ENCODE assay signal across 21 cellular contexts in genomic region chr1:204350265-204350664, GRCh38. TPM values are rescaled to one million over a fixed set of nuclear protein-coding genes. Genes with fewer than 3 reads are reported as not detected.
DNase-seq lines count a peak whose midpoint lies in the region; ATAC-seq and TF ChIP-seq lines count a peak whose summit lies in the region.
"Had no signal": no experiment of that assay in that cellular context is flagged by ENCODE, and none has a peak within 500 bp of the region (broad histone marks: within the 10 kb centered on the region; RNA-seq: fewer than 3 reads in every experiment).

No MANE protein-coding gene starts in this region.

- peak overlapping the region in 1 of 2 experiments; percentile 53 for H3K4ac ChIP-seq in mesenchymal stem cell (ENCODE audit: low read depth in 1 of 2, low read length in 2 of 2)

- no peak for TF ChIP-seq POLR2A in sigmoid colon (IDR thresholded peaks at IDR 0.05)

- no peaks in the 10 kb centered on the region for H3K9me3 Mint-ChIP-seq in GM23338
- H3K9me3 Mint-ChIP-seq: activated naive CD4-positive, alpha-beta T cell treated with anti-CD3 and anti-CD28 coated beads, Interleukin-2, amount 50 U/mL, for 72 hours; activated T-cell treated with anti-CD3 and anti-CD28 coated beads, Interleukin-2, amount 50 U/mL, for 72 hours; central memory CD8-positive, alpha-beta T cell; nephron progenitor cell; T-helper 1 cell treated with Interleukin-12 subunit alpha and Interleukin-12 subunit beta and Interleukin-4 antibody, amounts not matched to agents 30 μg/mL and 1 μg/mL, for 36 hours had no signal

- no peak overlapping the region for H3K27ac Mint-ChIP-seq in GM23338
- H3K27ac Mint-ChIP-seq: activated CD8-positive, alpha-beta T cell treated with anti-CD3 and anti-CD28 coated beads, Interleukin-2, amount 10 ng/mL, durations not matched to agents 7 days and 5 days; activated T-cell treated with anti-CD3 and anti-CD28 coated beads, Interleukin-2, amount 50 U/mL, for 72 hours; nephron progenitor cell; T-helper 1 cell treated with Interleukin-12 subunit alpha and Interleukin-12 subunit beta and Interleukin-4 antibody, amounts not matched to agents 30 μg/mL and 1 μg/mL, for 36 hours had no signal

- H4K91ac ChIP-seq in mesenchymal stem cell (ENCODE audit: low read length), result no peak overlapping the region

- peak overlapping the region in 1 of 2 experiments; percentile 28 for H3K18ac ChIP-seq in mesenchymal stem cell (ENCODE audit: low read depth in 1 of 2, low read length in 2 of 2)

- H3K9me2 ChIP-seq in GM23338 (ENCODE audit: insufficient read depth), result no peaks in the 10 kb centered on the region

- H3K79me1 ChIP-seq in mesenchymal stem cell (replicated peaks; ENCODE audit: low read length, poor library complexity, severe bottlenecking), result no peaks in the 10 kb centered on the region

- H3K14ac ChIP-seq in mesenchymal stem cell (ENCODE audit: low read length in 2 of 2), result no peak overlapping the region

- peaks cover 3% of the 10 kb centered on the region; the same call in 1 of the 2 replicates for H3F3A ChIP-seq in GM23338 (replicated peaks; ENCODE audit: low read depth)

- intact Hi-C loops in colonic mucosa (cut with DNase I) (no loop called here), sigmoid colon (cut with DNase I) (no loop called here)

- no peak for TF ChIP-seq EP300 in sigmoid colon (IDR thresholded peaks at IDR 0.05)

- WGBS in mesenchymal stem cell, result 83% methylated on average over 5 of the region's 5 CpGs
- 67 to 79% methylated on average over 5 of the region's 5 CpGs for WGBS in sigmoid colon, 2 donors

- peaks cover 18% of the 10 kb centered on the region for H3K4me1 ChIP-seq in GM23338 (ENCODE audit: insufficient read depth)
- peaks cover 23% of the 10 kb centered on the region for H3K4me1 ChIP-seq in colonic mucosa
- peaks cover 10% of the 10 kb centered on the region for H3K4me1 ChIP-seq in mesenchymal stem cell (ENCODE audit: control insufficient read depth, insufficient read depth, low read depth, low read length)
- H3K4me1 ChIP-seq in sigmoid colon, result peaks cover 0 to 19% (median 10%) of the 10 kb centered on the region in 4 donors
- H3K4me1 ChIP-seq: foreskin keratinocyte had no signal

- peak overlapping the region; percentile 16 to 76 for H3K9ac ChIP-seq in colonic mucosa (ENCODE audit: low read depth in 2 of 2, low read length in 2 of 2)
- H3K9ac ChIP-seq in mesenchymal stem cell (ENCODE audit: low read length), result peak overlapping the region; percentile 75
- H3K9ac ChIP-seq: BLaER1 treated with 17β-estradiol and CSF1 and Interleukin-3, amounts not matched to agents 10 nM and 100 nM had no signal

- H2BK120ac ChIP-seq in mesenchymal stem cell (ENCODE audit: low read depth, low read length), result no peak overlapping the region

- H3K27me3 Mint-ChIP-seq in GM23338 (ENCODE audit: insufficient read depth, low read depth, poor library complexity), result peaks cover 7% of the 10 kb centered on the region

- no peak for DNase-seq in GM23338 (ENCODE audit: low spot score)
- no peak for DNase-seq in colonic mucosa
- DNase-seq in mesenchymal stem cell, result no peak
- DNase-seq in sigmoid colon, result no peak
- DNase-seq in KG1 (lab: John Stamatoyannopoulos, UW), result no peak
- no peak for DNase-seq in amniotic stem cell (lab: John Stamatoyannopoulos, UW)
- DNase-seq in NCI-H2171 treated with DMSO at 0.1 percent for 48 hours (lab: John Stamatoyannopoulos, UW), result no peak
- DNase-seq in hepatic stellate cell (ENCODE audit: low spot score), result no peak
- DNase-seq: activated CD4-positive, CD25-positive, alpha-beta regulatory T cell; activated CD8-positive, alpha-beta T cell treated with anti-CD3 and anti-CD28 coated beads, Interleukin-2, amount 10 ng/mL, durations not matched to agents 7 days and 5 days; activated T-cell treated with anti-CD3 and anti-CD28 coated beads, Interleukin-2, amount 50 U/mL, for 72 hours; MM.1S; NCI-H510A; stimulated activated CD4-positive, alpha-beta T cell treated with anti-CD3 and anti-CD28 coated beads, Interleukin-2, amount 100 ng/mL, for 24 hours had no signal

- no peak overlapping the region for H2BK15ac ChIP-seq in mesenchymal stem cell (ENCODE audit: low read depth, poor library complexity, severe bottlenecking)

- H3K9me3 ChIP-seq in colonic mucosa, result no peaks in the 10 kb centered on the region
- no peaks in the 10 kb centered on the region for H3K9me3 ChIP-seq in mesenchymal stem cell (ENCODE audit: control insufficient read depth, low read length)
- H3K9me3 ChIP-seq in sigmoid colon, result no peaks in the 10 kb centered on the region
- H3K9me3 ChIP-seq: BLaER1 treated with 17β-estradiol and CSF1 and Interleukin-3, amounts not matched to agents 10 nM and 100 nM had no signal

- peak overlapping the region; percentile 5; the same call in 1 of the 3 replicates for H3K4me3 Mint-ChIP-seq in GM23338
- H3K4me3 Mint-ChIP-seq: activated CD8-positive, alpha-beta T cell treated with anti-CD3 and anti-CD28 coated beads, Interleukin-2, amount 10 ng/mL, durations not matched to agents 7 days and 5 days; activated T-cell treated with anti-CD3 and anti-CD28 coated beads, Interleukin-2, amount 50 U/mL, for 72 hours; central memory CD8-positive, alpha-beta T cell; T-helper 1 cell treated with Interleukin-12 subunit alpha and Interleukin-12 subunit beta and Interleukin-4 antibody, amounts not matched to agents 30 μg/mL and 1 μg/mL, for 36 hours had no signal

- no peak overlapping the region for H2BK5ac ChIP-seq in mesenchymal stem cell (ENCODE audit: low read depth, low read length, poor library complexity, severe bottlenecking)

- no peaks in the 10 kb centered on the region; the same call in 1 of the 2 replicates for H4K20me1 ChIP-seq in GM23338 (replicated peaks; ENCODE audit: insufficient read depth)
- H4K20me1 ChIP-seq: BLaER1 treated with 17β-estradiol and CSF1 and Interleukin-3, amounts not matched to agents 10 nM and 100 nM had no signal

- H3K27ac ChIP-seq in GM23338 (ENCODE audit: low read depth) (no peak overlapping the region), colonic mucosa (peak overlapping the region; percentile 28), mesenchymal stem cell (ENCODE audit: low read length, poor library complexity, severe bottlenecking) (no peak overlapping the region), sigmoid colon (peak overlapping the region; percentile 36 to 47 (median 42))
- H3K27ac ChIP-seq: BLaER1 treated with 17β-estradiol and CSF1 and Interleukin-3, amounts not matched to agents 10 nM and 100 nM; foreskin keratinocyte had no signal

- H2AFZ ChIP-seq in GM23338, result no peak overlapping the region
- no peak overlapping the region for H2AFZ ChIP-seq in mesenchymal stem cell (ENCODE audit: low read depth, low read length)

- H3K4me2 ChIP-seq in GM23338, result peak overlapping the region; percentile 77; the same call in 1 of the 2 replicates
- H3K4me2 ChIP-seq in mesenchymal stem cell (ENCODE audit: low read length, poor library complexity, severe bottlenecking), result no peak overlapping the region

- H4K8ac ChIP-seq in mesenchymal stem cell (ENCODE audit: low read length), result peak overlapping the region; percentile 66

- no peaks in the 10 kb centered on the region for H3K36me3 Mint-ChIP-seq in GM23338 (ENCODE audit: low read depth)
- H3K36me3 Mint-ChIP-seq: activated naive CD4-positive, alpha-beta T cell treated with anti-CD3 and anti-CD28 coated beads, Interleukin-2, amount 50 U/mL, for 72 hours had no signal

- TF ChIP-seq CTCF in GM23338 (conservative IDR thresholded peaks at IDR 0.05; ENCODE audit: low read depth in 2 of 2) (no peak), colonic mucosa (IDR thresholded peaks at IDR 0.05) (no peak), sigmoid colon (IDR thresholded peaks at IDR 0.05) (no peak)

- H3K36me3 ChIP-seq in GM23338 (ENCODE audit: insufficient read depth) (no peaks in the 10 kb centered on the region), colonic mucosa (no peaks in the 10 kb centered on the region), mesenchymal stem cell (ENCODE audit: control insufficient read depth in 1 of 2, insufficient read depth in 2 of 2, low read depth in 1 of 2, low read length in 2 of 2) (no peaks in the 10 kb centered on the region), sigmoid colon (no peaks in the 10 kb centered on the region)
- H3K36me3 ChIP-seq: BLaER1 treated with 17β-estradiol and CSF1 and Interleukin-3, amounts not matched to agents 10 nM and 100 nM had no signal

- peaks cover 39% of the 10 kb centered on the region for H3K4me1 Mint-ChIP-seq in GM23338
- H3K4me1 Mint-ChIP-seq: central memory CD8-positive, alpha-beta T cell had no signal

- peak overlapping the region; percentile 44; the same call in 1 of the 2 replicates for H3K4me3 ChIP-seq in GM23338
- no peak overlapping the region for H3K4me3 ChIP-seq in colonic mucosa
- peak overlapping the region in 1 of 2 experiments; percentile 65 for H3K4me3 ChIP-seq in mesenchymal stem cell (ENCODE audit: insufficient read depth in 1 of 2, low read depth in 1 of 2, low read length in 2 of 2)
- H3K4me3 ChIP-seq in sigmoid colon, result no peak overlapping the region
- H3K4me3 ChIP-seq: BLaER1 treated with 17β-estradiol and CSF1 and Interleukin-3, amounts not matched to agents 10 nM and 100 nM; lung had no signal

- H3K27me3 ChIP-seq in GM23338 (ENCODE audit: insufficient read depth), result no peaks in the 10 kb centered on the region
- H3K27me3 ChIP-seq in colonic mucosa, result no peaks in the 10 kb centered on the region
- H3K27me3 ChIP-seq in mesenchymal stem cell (ENCODE audit: control insufficient read depth in 1 of 2, insufficient read depth in 1 of 2, low read length in 2 of 2), result peaks cover 13 to 38% of the 10 kb centered on the region in 2 experiments
- H3K27me3 ChIP-seq in sigmoid colon, result peaks cover 0 to 10% (median 0%) of the 10 kb centered on the region in 3 donors
- H3K27me3 ChIP-seq: BLaER1 treated with 17β-estradiol and CSF1 and Interleukin-3, amounts not matched to agents 10 nM and 100 nM; foreskin keratinocyte had no signal

- H2AK5ac ChIP-seq in mesenchymal stem cell (ENCODE audit: low read length, severe bottlenecking), result no peak overlapping the region

- ATAC-seq in GM23338, result no peak
- ATAC-seq: activated CD8-positive, alpha-beta T cell treated with anti-CD3 and anti-CD28 coated beads, Interleukin-2, amount 10 ng/mL, durations not matched to agents 7 days and 5 days had no signal

- no peaks in the 10 kb centered on the region for H3K79me2 ChIP-seq in GM23338 (replicated peaks; ENCODE audit: insufficient read depth)

- peak overlapping the region in 1 of 2 experiments; percentile 79 for H2BK12ac ChIP-seq in mesenchymal stem cell (ENCODE audit: low read length in 2 of 2)

- peak overlapping the region in 1 of 2 experiments; percentile 64 for H3K23ac ChIP-seq in mesenchymal stem cell (ENCODE audit: low read length in 2 of 2)

TF ChIP-seq in GM23338, 12 proteins besides CTCF, POLR2A, EP300 and RAD21 (continues in another document):
- TF ChIP-seq EZH2 (IDR thresholded peaks at IDR 0.05; ENCODE audit: low read depth, unreplicated experiment), result no peak

RNA-seq across cellular contexts. Expression of gene PLEKHA6, which starts 9.5 kb away (rescaled TPM):
- 4.3 and 6.2 TPM in 2 replicates for total RNA-seq in GM23338 (2014; rRNA removed; shearing (Covaris generic))
- polyA plus RNA-seq in GM23338 (2016; fragmentation: Nextera tagmentation; extraction: Ambion mirVana) (2.5 and 2.8 TPM in 2 replicates), sigmoid colon (10 to 100 TPM; 22.2 to 58.7 (median 40.5) TPM)
- total RNA-seq in colonic mucosa (100 to 1,000 TPM in 1 of 2 donors, 10 to 100 TPM in 1; 84.5 to 165 TPM), sigmoid colon (10 to 100 TPM in 1 of 4 donors, 1 to 10 TPM in 3; 5.6 to 15.0 (median 8.5) TPM)
- 4.0 TPM for polyA plus RNA-seq in mesenchymal stem cell (2013, experiment 1 of 2)
- polyA plus RNA-seq in mesenchymal stem cell (2013, experiment 2 of 2), result 4.8 TPM

Comparison
In these comparisons a context has a peak if more than half of its experiments do, and no peak if none do; other contexts are left out.
1. H3K27ac ChIP-seq: peak in colonic mucosa (single experiment) and sigmoid colon (4 of 4); none in GM23338 (single experiment) and mesenchymal stem cell (single experiment).
2. RNA of gene PLEKHA6, which starts 9.5 kb away (total RNA-seq): 84.5 to 165 TPM in colonic mucosa; 5.6 to 15.0 TPM in sigmoid colon and 4.3 to 6.2 TPM in GM23338; every median in the first group is over 4 times any median in the second.